9 cellular contexts compared by ENCODE assay signal in genomic region chr17:2595736-2596135, GRCh38. TPM values are rescaled to one million over a fixed set of nuclear protein-coding genes. Genes with fewer than 3 reads are reported as not detected.
DNase-seq lines count a peak whose midpoint lies in the region; ATAC-seq lines count a peak whose summit lies in the region.
"Had no signal": no experiment of that assay in that cellular context is flagged by ENCODE, and none has a peak within 500 bp of the region (broad histone marks: within the 10 kb centered on the region; RNA-seq: fewer than 3 reads in every experiment).

No MANE protein-coding gene starts in this region.

- peak overlapping the region in 10 of 11 experiments; percentile 11 to 97 (median 95); a peak in 7 of 22 replicates for H3K27ac ChIP-seq in BLaER1 treated with 17β-estradiol and CSF1 and Interleukin-3, amounts not matched to agents 10 nM and 100 nM

- DNase-seq in LHCN-M2 (ENCODE audit: low read depth) (peak; percentile 6), H4 (ENCODE audit: low spot score) (no peak), T1000 (lab: John Stamatoyannopoulos, UW) (no peak)
- DNase-seq in central memory CD8-positive, alpha-beta T cell (ENCODE audit: low spot score in 2 of 2) = no peak
- DNase-seq in naive thymus-derived CD8-positive, alpha-beta T cell = no peak
- DNase-seq in stimulated activated CD4-positive, alpha-beta T cell treated with anti-CD3 and anti-CD28 coated beads, Interleukin-4, amount 100 ng/mL, for 24 hours = no peak
- DNase-seq: SHP77 treated with DMSO at 0.1 percent for 48 hours had no signal

- no peaks in the 10 kb centered on the region for H3K27me3 Mint-ChIP-seq in central memory CD8-positive, alpha-beta T cell
- H3K27me3 Mint-ChIP-seq in naive thymus-derived CD8-positive, alpha-beta T cell = no peaks in the 10 kb centered on the region

- peak overlapping the region; percentile 88 to 99 (median 98) for H3K9ac ChIP-seq in BLaER1 treated with 17β-estradiol and CSF1 and Interleukin-3, amounts not matched to agents 10 nM and 100 nM

- H3K4me3 ChIP-seq in BLaER1 treated with 17β-estradiol and CSF1 and Interleukin-3, amounts not matched to agents 10 nM and 100 nM = peak overlapping the region; percentile 95 to 100 (median 98)

- peaks cover 64 to 67% (median 66%) of the 10 kb centered on the region in 11 experiments for H4K20me1 ChIP-seq in BLaER1 treated with 17β-estradiol and CSF1 and Interleukin-3, amounts not matched to agents 10 nM and 100 nM

- no peak for ATAC-seq in central memory CD8-positive, alpha-beta T cell (replicated peaks; ENCODE audit: extremely low read depth, poor library complexity, severe bottlenecking)
- no peak for ATAC-seq in naive thymus-derived CD8-positive, alpha-beta T cell
- ATAC-seq in GM19463 (IDR thresholded peaks at IDR 0.05; ENCODE audit: unreplicated experiment) = no peak

- no peaks in the 10 kb centered on the region for H3K9me3 Mint-ChIP-seq in central memory CD8-positive, alpha-beta T cell
- no peaks in the 10 kb centered on the region for H3K9me3 Mint-ChIP-seq in naive thymus-derived CD8-positive, alpha-beta T cell

- H3K4me3 Mint-ChIP-seq in central memory CD8-positive, alpha-beta T cell = peak overlapping the region; percentile 87
- peak overlapping the region; percentile 86 to 100 (median 96) for H3K4me3 Mint-ChIP-seq in naive thymus-derived CD8-positive, alpha-beta T cell

- peaks cover 0 to 36% (median 16%) of the 10 kb centered on the region in 11 experiments; a peak in 15 of 22 replicates for H3K36me3 ChIP-seq in BLaER1 treated with 17β-estradiol and CSF1 and Interleukin-3, amounts not matched to agents 10 nM and 100 nM

- peaks cover 13% of the 10 kb centered on the region for H3K36me3 Mint-ChIP-seq in central memory CD8-positive, alpha-beta T cell (ENCODE audit: insufficient read depth)
- no peaks in the 10 kb centered on the region for H3K36me3 Mint-ChIP-seq in naive thymus-derived CD8-positive, alpha-beta T cell

- no peaks in the 10 kb centered on the region for H3K27me3 ChIP-seq in BLaER1 treated with 17β-estradiol and CSF1 and Interleukin-3, amounts not matched to agents 10 nM and 100 nM

- peak overlapping the region; percentile 89 for H3K27ac Mint-ChIP-seq in central memory CD8-positive, alpha-beta T cell (ENCODE audit: low read depth)
- H3K27ac Mint-ChIP-seq in naive thymus-derived CD8-positive, alpha-beta T cell = peak overlapping the region in 8 of 10 donors; percentile 12 to 95 (median 36)

- H3K9me3 ChIP-seq in BLaER1 treated with 17β-estradiol and CSF1 and Interleukin-3, amounts not matched to agents 10 nM and 100 nM (replicated peaks in 1 of 11) = no peaks in the 10 kb centered on the region

- POLR2A ChIA-PET in naive thymus-derived CD8-positive, alpha-beta T cell (lab: Charles Lee) = interaction anchor here (0.7 kb wide), 1 partner anchor 1391 kb away, joined by 9 read pairs; no protein-coding TSS in a partner anchor

- H3K4me1 ChIP-seq in BLaER1 treated with 17β-estradiol and CSF1 and Interleukin-3, amounts not matched to agents 10 nM and 100 nM = peaks cover 17 to 54% (median 38%) of the 10 kb centered on the region in 10 experiments

- peak overlapping the region; percentile 78 to 99 (median 93) for H3K4me2 ChIP-seq in BLaER1 treated with 17β-estradiol and CSF1 and Interleukin-3, amounts not matched to agents 10 nM and 100 nM

- H3K4me1 Mint-ChIP-seq in central memory CD8-positive, alpha-beta T cell = peaks cover 44% of the 10 kb centered on the region
- peaks cover 24 to 59% (median 51%) of the 10 kb centered on the region in 4 donors for H3K4me1 Mint-ChIP-seq in naive thymus-derived CD8-positive, alpha-beta T cell

RNA-seq across cellular contexts. Expression of gene PAFAH1B1, which starts 2.3 kb away (rescaled TPM):
- 59.1 and 89.2 TPM in 2 replicates for total RNA-seq in LHCN-M2 (2014; rRNA removed)
- polyA plus RNA-seq in LHCN-M2 (2012) = 88.6 TPM
- total RNA-seq in naive thymus-derived CD8-positive, alpha-beta T cell = 100 to 1,000 TPM; 153 to 170 TPM
- polyA plus RNA-seq in naive thymus-derived CD8-positive, alpha-beta T cell = 10 to 100 TPM; 10.5 to 12.5 (median 11.3) TPM
- total RNA-seq in H4 (2014; rRNA removed; shearing (Covaris generic)) = 49.1 and 57.1 TPM in 2 replicates
